ENCODE assay signal across 1 cellular context in genomic region chr18:76803814-76804213, GRCh38.
TF ChIP-seq lines count a peak whose summit lies in the region.

No MANE protein-coding gene starts in this region.

TF ChIP-seq in K562, 482 proteins besides CTCF, POLR2A, EP300 and RAD21 (continued from another document):
- TF ChIP-seq ATF3 (IDR thresholded peaks at IDR 0.05) (0 out of 2 replicates have a peak, but pooled peaks have one; percentile 35), ATF3 (CRISPR knock-in tag; conservative IDR thresholded peaks at IDR 0.05) (no peak), GTF3C2 (IDR thresholded peaks at IDR 0.05; ENCODE audit: borderline replicate concordance, extremely low read depth, insufficient read length) (no peak)
